In the genomic region with DNA sequence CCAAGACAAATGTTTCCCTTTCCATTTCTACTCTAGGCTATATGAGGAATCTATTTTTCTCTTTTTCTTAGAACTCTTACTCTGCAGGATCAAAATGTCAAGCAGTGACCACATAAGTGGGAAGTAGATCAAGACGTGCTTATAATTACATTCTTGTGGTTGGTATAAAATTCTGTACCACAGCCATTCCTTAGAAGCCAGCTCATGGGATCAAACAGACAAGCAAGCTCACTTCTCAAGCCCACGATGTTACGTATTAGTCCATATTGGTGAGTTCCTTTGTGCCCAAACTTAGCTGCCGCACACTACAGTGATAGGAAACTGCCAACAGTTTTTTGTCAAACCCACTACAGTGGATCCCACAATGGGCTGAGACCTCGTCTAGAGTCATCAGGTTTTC, we compare ENCODE assay signal across 16 cellular contexts. TPM values are rescaled to one million over a fixed set of nuclear protein-coding genes. Genes with fewer than 3 reads are reported as not detected.
DNase-seq lines count a peak whose midpoint lies in the region; ATAC-seq, FAIRE-seq and TF ChIP-seq lines count a peak whose summit lies in the region.
"Had no signal": no experiment of that assay in that cellular context is flagged by ENCODE, and none has a peak within 500 bp of the region (broad histone marks: within the 10 kb centered on the region; RNA-seq: fewer than 3 reads in every experiment).

No MANE protein-coding gene starts in this region.

- H4K20me1 ChIP-seq in mammary epithelial cell (ENCODE audit: insufficient read depth, low read length) (no peaks in the 10 kb centered on the region), OCI-LY7 (ENCODE audit: insufficient read depth, low read length) (no peaks in the 10 kb centered on the region)

- POLR2A ChIA-PET in OCI-LY7 (lab: Charles Lee), result no interaction called here

- TF ChIP-seq CTCF in mammary epithelial cell (conservative IDR thresholded peaks at IDR 0.05 in 1 of 2, IDR thresholded peaks at IDR 0.05 in 1 of 2; ENCODE audit: extremely low read depth in 1 of 2, insufficient read depth in 1 of 2, low read depth in 1 of 2, low read length in 2 of 2), result no peak
- no peak for TF ChIP-seq CTCF in left lung (IDR thresholded peaks at IDR 0.05)
- TF ChIP-seq CTCF in OCI-LY7 (conservative IDR thresholded peaks at IDR 0.05; ENCODE audit: low read length), result no peak

- H3K4me1 Mint-ChIP-seq in activated T-helper 2 cell treated with anti-CD3 and anti-CD28 coated beads, Interferon-gamma antibody, Interleukin-2, Interleukin-4, amounts not matched to agents 10 μg/mL and 5 μg/mL and 100 μg/mL, durations not matched to agents 14 hours and 24 hours and 36 hours (ENCODE audit: low read depth), result peaks cover 3% of the 10 kb centered on the region

- in situ Hi-C loops in mammary epithelial cell (cut with MboI; ENCODE audit: low sequenced_read_pairs in 2 of 2), result no loop called here

- H3K4me2 ChIP-seq in mammary epithelial cell (ENCODE audit: insufficient read depth, low read depth, low read length), result peak overlapping the region; percentile 44
- no peak overlapping the region for H3K4me2 ChIP-seq in OCI-LY7 (ENCODE audit: low read length)

- peaks cover 2% of the 10 kb centered on the region for H3K27me3 Mint-ChIP-seq in activated T-helper 2 cell treated with anti-CD3 and anti-CD28 coated beads, Interferon-gamma antibody, Interleukin-2, Interleukin-4, amounts not matched to agents 10 μg/mL and 5 μg/mL and 100 μg/mL, durations not matched to agents 14 hours and 24 hours and 36 hours (ENCODE audit: low read depth)
- H3K27me3 Mint-ChIP-seq: activated CD4-positive, alpha-beta memory T cell treated with anti-CD3 and anti-CD28 coated beads for 36 hours; stimulated activated naive B cell treated with anti-CD40 and anti-IgM and Interleukin-4, amounts not matched to agents 10 μg/mL and 1 μg/mL and 100 μg/mL, for 72 hours had no signal

- H3K27ac Mint-ChIP-seq in activated T-helper 2 cell treated with anti-CD3 and anti-CD28 coated beads, Interferon-gamma antibody, Interleukin-2, Interleukin-4, amounts not matched to agents 10 μg/mL and 5 μg/mL and 100 μg/mL, durations not matched to agents 14 hours and 24 hours and 36 hours, result no peak overlapping the region
- H3K27ac Mint-ChIP-seq: activated CD4-positive, alpha-beta memory T cell treated with anti-CD3 and anti-CD28 coated beads for 36 hours; stimulated activated naive B cell treated with anti-CD40 and anti-IgM and Interleukin-4, amounts not matched to agents 10 μg/mL and 1 μg/mL and 100 μg/mL, for 72 hours had no signal

- 5% methylated on average over 5 of the region's 5 CpGs for WGBS in mammary epithelial cell (ENCODE audit: low coverage, missing lambda C conversion rate)

- H3K4me3 ChIP-seq in mammary epithelial cell (replicated peaks in 1 of 3; ENCODE audit: insufficient read depth in 1 of 3, low read depth in 2 of 3, low read length in 3 of 3) (no peak overlapping the region), left lung (no peak overlapping the region), OCI-LY7 (ENCODE audit: low read depth, low read length, poor library complexity, severe bottlenecking) (no peak overlapping the region)

- H3K36me3 ChIP-seq in mammary epithelial cell (ENCODE audit: insufficient read depth, low read length), result no peaks in the 10 kb centered on the region
- H3K36me3 ChIP-seq in left lung, result no peaks in the 10 kb centered on the region
- H3K36me3 ChIP-seq in OCI-LY7 (ENCODE audit: insufficient read depth, low read length), result no peaks in the 10 kb centered on the region; the same call in 1 of the 2 replicates

- FAIRE-seq in HTR-8/SVneo (lab: Jason Lieb, UNC), result peak; percentile 70
- FAIRE-seq: endothelial cell of umbilical vein had no signal

- intact Hi-C loops in mammary epithelial cell (cut with micrococcal nuclease) (no loop called here), left lung (cut with DNase I) (no loop called here), OCI-LY7 (cut with micrococcal nuclease; ENCODE audit: unreplicated experiment) (no loop called here)
- intact Hi-C loops in activated T-helper 2 cell treated with anti-CD3 and anti-CD28 coated beads, Interferon-gamma antibody, Interleukin-2, Interleukin-4, amounts not matched to agents 10 μg/mL and 5 μg/mL and 100 μg/mL, durations not matched to agents 14 hours and 24 hours and 36 hours (cut with micrococcal nuclease), result loop anchor here (1.0 kb wide), 1 partner anchor 13 kb away; no protein-coding TSS in a partner anchor

- no peak overlapping the region for H3K27ac ChIP-seq in mammary epithelial cell (ENCODE audit: insufficient read depth, low read depth, low read length)
- no peak overlapping the region for H3K27ac ChIP-seq in left lung
- no peak overlapping the region for H3K27ac ChIP-seq in OCI-LY7 (ENCODE audit: low read depth, low read length, poor library complexity, severe bottlenecking)

- dilution Hi-C loops in mammary epithelial cell (cut with HindIII; ENCODE audit: low sequenced_read_pairs), result no loop called here

- BruUV-seq in mammary epithelial cell (replicated peaks; lab: Mats Ljungman, UMichigan) (no TSS peak), OCI-LY7 (replicated peaks; lab: Mats Ljungman, UMichigan) (no TSS peak)

- H3K9me3 ChIP-seq in mammary epithelial cell (replicated peaks; ENCODE audit: insufficient read depth, low read length) (no peaks in the 10 kb centered on the region), left lung (no peaks in the 10 kb centered on the region), OCI-LY7 (ENCODE audit: low read length) (no peaks in the 10 kb centered on the region)

- H3K9ac ChIP-seq in mammary epithelial cell (ENCODE audit: insufficient read depth, low read length), result no peak overlapping the region

- peak; percentile 40 for DNase-seq in AG20443 (ENCODE audit: low spot score)
- DNase-seq in HTR-8/SVneo (ENCODE audit: insufficient read length, low spot score), result peak; percentile 45
- peak; percentile 80 for DNase-seq in mammary epithelial cell
- no peak for DNase-seq in left lung
- no peak for DNase-seq in activated T-helper 2 cell treated with anti-CD3 and anti-CD28 coated beads, Interferon-gamma antibody, Interleukin-2, Interleukin-4, amounts not matched to agents 10 μg/mL and 5 μg/mL and 100 μg/mL, durations not matched to agents 14 hours and 24 hours and 36 hours (ENCODE audit: low spot score)
- DNase-seq in NOMO-1 (lab: John Stamatoyannopoulos, UW; ENCODE audit: unreplicated experiment in 2 of 2), result no peak
- no peak for DNase-seq in OCI-LY7 (ENCODE audit: low spot score)
- DNase-seq in mesenteric fat pad (ENCODE audit: low spot score), result no peak
- DNase-seq: activated CD4-positive, alpha-beta memory T cell treated with anti-CD3 and anti-CD28 coated beads for 36 hours; activated effector memory CD4-positive, alpha-beta T cell treated with anti-CD3 and anti-CD28 coated beads, Interleukin-2, amount 50 U/mL, for 16 hours; C1 segment of cervical spinal cord; central memory CD4-positive, alpha-beta T cell; stimulated activated CD4-positive, alpha-beta T cell treated with anti-CD3 and anti-CD28 coated beads, Interleukin-2, amount 100 ng/mL, for 48 hours; stimulated activated naive B cell treated with anti-CD40 and anti-IgM and Interleukin-4, amounts not matched to agents 10 μg/mL and 1 μg/mL and 100 μg/mL, for 72 hours had no signal

- H3K9me2 ChIP-seq in OCI-LY7 (ENCODE audit: insufficient read depth, low read length), result no peaks in the 10 kb centered on the region

- peaks cover 10% of the 10 kb centered on the region for H3K4me1 ChIP-seq in mammary epithelial cell (ENCODE audit: insufficient read depth, low read length)
- H3K4me1 ChIP-seq in left lung, result no peaks in the 10 kb centered on the region
- H3K4me1 ChIP-seq in OCI-LY7 (ENCODE audit: insufficient read depth, low read length, poor library complexity, severe bottlenecking), result no peaks in the 10 kb centered on the region

- H2AFZ ChIP-seq in mammary epithelial cell (ENCODE audit: low read depth, low read length), result peak overlapping the region; percentile 69
- H2AFZ ChIP-seq in OCI-LY7 (ENCODE audit: low read length), result no peak overlapping the region

- CTCF ChIA-PET in mammary epithelial cell (lab: Charles Lee; ENCODE audit: low non-redundant PET), result no interaction called here
- CTCF ChIA-PET in OCI-LY7 (lab: Charles Lee; ENCODE audit: unreplicated experiment), result no interaction called here

- H3K79me2 ChIP-seq in mammary epithelial cell (ENCODE audit: insufficient read depth, low read length), result no peaks in the 10 kb centered on the region
- no peaks in the 10 kb centered on the region for H3K79me2 ChIP-seq in OCI-LY7 (ENCODE audit: insufficient read depth, low read depth, low read length)

- ATAC-seq in left lung, result peak; percentile 47

- no peak overlapping the region for H3K4me3 Mint-ChIP-seq in activated T-helper 2 cell treated with anti-CD3 and anti-CD28 coated beads, Interferon-gamma antibody, Interleukin-2, Interleukin-4, amounts not matched to agents 10 μg/mL and 5 μg/mL and 100 μg/mL, durations not matched to agents 14 hours and 24 hours and 36 hours (ENCODE audit: low read depth)
- H3K4me3 Mint-ChIP-seq: activated CD4-positive, alpha-beta memory T cell treated with anti-CD3 and anti-CD28 coated beads for 36 hours; stimulated activated naive B cell treated with anti-CD40 and anti-IgM and Interleukin-4, amounts not matched to agents 10 μg/mL and 1 μg/mL and 100 μg/mL, for 72 hours had no signal

- no peaks in the 10 kb centered on the region for H3K36me3 Mint-ChIP-seq in activated T-helper 2 cell treated with anti-CD3 and anti-CD28 coated beads, Interferon-gamma antibody, Interleukin-2, Interleukin-4, amounts not matched to agents 10 μg/mL and 5 μg/mL and 100 μg/mL, durations not matched to agents 14 hours and 24 hours and 36 hours (ENCODE audit: low read depth)
- H3K36me3 Mint-ChIP-seq: activated CD4-positive, alpha-beta memory T cell treated with anti-CD3 and anti-CD28 coated beads for 36 hours; stimulated activated naive B cell treated with anti-CD40 and anti-IgM and Interleukin-4, amounts not matched to agents 10 μg/mL and 1 μg/mL and 100 μg/mL, for 72 hours had no signal

- H3K27me3 ChIP-seq in mammary epithelial cell (ENCODE audit: insufficient read depth, low read length) (no peaks in the 10 kb centered on the region), left lung (no peaks in the 10 kb centered on the region)

- no peaks in the 10 kb centered on the region for H3K9me3 Mint-ChIP-seq in activated T-helper 2 cell treated with anti-CD3 and anti-CD28 coated beads, Interferon-gamma antibody, Interleukin-2, Interleukin-4, amounts not matched to agents 10 μg/mL and 5 μg/mL and 100 μg/mL, durations not matched to agents 14 hours and 24 hours and 36 hours
- H3K9me3 Mint-ChIP-seq: activated CD4-positive, alpha-beta memory T cell treated with anti-CD3 and anti-CD28 coated beads for 36 hours; stimulated activated naive B cell treated with anti-CD40 and anti-IgM and Interleukin-4, amounts not matched to agents 10 μg/mL and 1 μg/mL and 100 μg/mL, for 72 hours had no signal

RNA-seq across cellular contexts. Expression of gene IFNG, which starts 53.4 kb away (rescaled TPM):
- total RNA-seq in mammary epithelial cell (not detected), left lung (under 1 TPM in 1 of 2 donors, not detected in 1; 0.60 TPM), OCI-LY7 (2022) (not detected in 2 replicates), mesenteric fat pad (not detected)
- polyA plus RNA-seq in mammary epithelial cell, result not detected
- not detected for polyA minus RNA-seq in mammary epithelial cell
- total RNA-seq in activated T-helper 2 cell treated with anti-CD3 and anti-CD28 coated beads, Interferon-gamma antibody, Interleukin-2, Interleukin-4, amounts not matched to agents 10 μg/mL and 5 μg/mL and 100 μg/mL, durations not matched to agents 14 hours and 24 hours and 36 hours, result 46.0 and 46.3 TPM in 2 replicates
- not detected in 2 replicates for total RNA-seq in OCI-LY7 (2014; rRNA removed; shearing (Covaris generic))
- total RNA-seq: endothelial cell of umbilical vein, posterior vena cava had no signal
- polyA plus RNA-seq: endothelial cell of umbilical vein had no signal

Comparison
In these comparisons a context has a peak if more than half of its experiments do, and no peak if none do; other contexts are left out.
1. DNase-seq: peak in AG20443 (single experiment), HTR-8/SVneo (single experiment) and mammary epithelial cell (single experiment); none in left lung (0 of 2), activated T-helper 2 cell treated with anti-CD3 and anti-CD28 coated beads, Interferon-gamma antibody, Interleukin-2, Interleukin-4, amounts not matched to agents 10 μg/mL and 5 μg/mL and 100 μg/mL, durations not matched to agents 14 hours and 24 hours and 36 hours (single experiment), NOMO-1 (0 of 2), OCI-LY7 (single experiment) and mesenteric fat pad (single experiment).
2. RNA of gene IFNG, which starts 53.4 kb away (total RNA-seq): 46.0 to 46.3 TPM in activated T-helper 2 cell treated with anti-CD3 and anti-CD28 coated beads, Interferon-gamma antibody, Interleukin-2, Interleukin-4, amounts not matched to agents 10 μg/mL and 5 μg/mL and 100 μg/mL, durations not matched to agents 14 hours and 24 hours and 36 hours; 0.60 TPM in left lung, not detected in mammary epithelial cell, not detected in OCI-LY7 and not detected in mesenteric fat pad (single experiment); every median in the first group is over 10 times any median in the second.